In genomic region chr22:41415554-41415953, GRCh38 we compare ENCODE assay signal across 11 cellular contexts. TPM values are rescaled to one million over a fixed set of nuclear protein-coding genes. Genes with fewer than 3 reads are reported as not detected.
A peak's percentile ranks its signal among the peaks of the same experiment; 100 is the strongest.
DNase-seq lines count a peak whose midpoint lies in the region; ATAC-seq and TF ChIP-seq lines count a peak whose summit lies in the region.
"Had no signal": no experiment of that assay in that cellular context is flagged by ENCODE, and none has a peak within 500 bp of the region (broad histone marks: within the 10 kb centered on the region; RNA-seq: fewer than 3 reads in every experiment).

No MANE protein-coding gene starts in this region.

- peaks cover 26% of the 10 kb centered on the region for H3K4me1 Mint-ChIP-seq in T-helper 17 cell
- H3K4me1 Mint-ChIP-seq in stimulated activated memory B cell treated with anti-CD40 and anti-IgM and Interleukin-4, amounts not matched to agents 10 μg/mL and 1 μg/mL and 100 μg/mL, for 72 hours = peaks cover 50% of the 10 kb centered on the region

- ATAC-seq in T-helper 17 cell = no peak
- no peak for ATAC-seq in stimulated activated memory B cell treated with anti-CD40 and anti-IgM and Interleukin-4, amounts not matched to agents 10 μg/mL and 1 μg/mL and 100 μg/mL, for 72 hours
- ATAC-seq in GM21825 (IDR thresholded peaks at IDR 0.05; ENCODE audit: unreplicated experiment) = no peak
- ATAC-seq: foreskin keratinocyte had no signal

- H3K27ac Mint-ChIP-seq in T-helper 17 cell = peak overlapping the region; percentile 99
- peak overlapping the region; percentile 94 for H3K27ac Mint-ChIP-seq in stimulated activated memory B cell treated with anti-CD40 and anti-IgM and Interleukin-4, amounts not matched to agents 10 μg/mL and 1 μg/mL and 100 μg/mL, for 72 hours

- peaks cover 18% of the 10 kb centered on the region for H3K4me1 ChIP-seq in hepatocyte (ENCODE audit: insufficient read depth)
- H3K4me1 ChIP-seq: foreskin keratinocyte had no signal

- 98% methylated on average over 4 of the region's 4 CpGs for WGBS in hepatocyte (ENCODE audit: low lambda C conversion rate, missing lambda C conversion rate)

- peak overlapping the region; percentile 10 for H3K4me3 ChIP-seq in GM12875 (ENCODE audit: low read depth, low read length)
- H3K4me3 ChIP-seq in hepatocyte = no peak overlapping the region

- no peak overlapping the region for H3K4me3 Mint-ChIP-seq in T-helper 17 cell
- H3K4me3 Mint-ChIP-seq in stimulated activated memory B cell treated with anti-CD40 and anti-IgM and Interleukin-4, amounts not matched to agents 10 μg/mL and 1 μg/mL and 100 μg/mL, for 72 hours = peak overlapping the region; percentile 98

- H3K36me3 ChIP-seq in hepatocyte (replicated peaks; ENCODE audit: insufficient read depth, low read depth) = no peaks in the 10 kb centered on the region

- H3K9me3 ChIP-seq in T-helper 17 cell (ENCODE audit: control insufficient read depth, low read length, poor library complexity, severe bottlenecking) (no peaks in the 10 kb centered on the region), hepatocyte (ENCODE audit: low read depth) (no peaks in the 10 kb centered on the region)

- H3K4me2 ChIP-seq in hepatocyte = peak overlapping the region; percentile 95

- H3K9me2 ChIP-seq in hepatocyte (replicated peaks; ENCODE audit: insufficient read depth) = no peaks in the 10 kb centered on the region

- H3K27ac ChIP-seq in hepatocyte = no peak overlapping the region
- H3K27ac ChIP-seq: foreskin keratinocyte had no signal

- H3K9me3 Mint-ChIP-seq in stimulated activated memory B cell treated with anti-CD40 and anti-IgM and Interleukin-4, amounts not matched to agents 10 μg/mL and 1 μg/mL and 100 μg/mL, for 72 hours = no peaks in the 10 kb centered on the region

- DNase-seq in T-helper 17 cell (no peak), hepatocyte (ENCODE audit: low spot score) (no peak), NCI-H524 treated with DMSO at 0.1 percent for 48 hours (lab: John Stamatoyannopoulos, UW) (no peak), SKM-1 treated with dmso at 0.1 percent for 144 hours (lab: John Stamatoyannopoulos, UW; ENCODE audit: unreplicated experiment) (no peak), putamen (ENCODE audit: low spot score) (no peak)
- DNase-seq: foreskin keratinocyte, GDM1, NCI-H526 treated with DMSO at 0.1 percent for 48 hours had no signal

- no peaks in the 10 kb centered on the region for H3K27me3 ChIP-seq in hepatocyte
- H3K27me3 ChIP-seq: foreskin keratinocyte had no signal

- H3K27me3 Mint-ChIP-seq in T-helper 17 cell = no peaks in the 10 kb centered on the region
- H3K27me3 Mint-ChIP-seq in stimulated activated memory B cell treated with anti-CD40 and anti-IgM and Interleukin-4, amounts not matched to agents 10 μg/mL and 1 μg/mL and 100 μg/mL, for 72 hours = no peaks in the 10 kb centered on the region

- no peak overlapping the region for H2AFZ ChIP-seq in hepatocyte

- H3K79me2 ChIP-seq in hepatocyte = peaks cover 29% of the 10 kb centered on the region

- TF ChIP-seq CTCF in GM12875 (IDR thresholded peaks at IDR 0.05; ENCODE audit: borderline replicate concordance, insufficient read depth, low read depth, low read length) (no peak), hepatocyte (IDR thresholded peaks at IDR 0.05; ENCODE audit: poor library complexity) (no peak)

- H4K20me1 ChIP-seq in hepatocyte (ENCODE audit: insufficient read depth, poor library complexity, severe bottlenecking) = no peaks in the 10 kb centered on the region

- peaks cover 3% of the 10 kb centered on the region for H3K36me3 Mint-ChIP-seq in T-helper 17 cell (ENCODE audit: low read depth)
- peaks cover 5% of the 10 kb centered on the region for H3K36me3 Mint-ChIP-seq in stimulated activated memory B cell treated with anti-CD40 and anti-IgM and Interleukin-4, amounts not matched to agents 10 μg/mL and 1 μg/mL and 100 μg/mL, for 72 hours

RNA-seq across cellular contexts. Expression of gene TOB2, which starts 31.0 kb away (rescaled TPM):
- total RNA-seq in T-helper 17 cell = 10 to 100 TPM; 30.8 to 44.0 TPM
- 33.2 and 37.8 TPM in 2 replicates for total RNA-seq in hepatocyte
- polyA plus RNA-seq in hepatocyte = 30.8 and 38.5 TPM in 2 replicates

RNA-seq across cellular contexts. Expression of gene TEF, which starts 33.8 kb away (rescaled TPM):
- 1 to 10 TPM; 4.8 to 7.4 TPM for total RNA-seq in T-helper 17 cell
- 5.5 and 8.9 TPM in 2 replicates for total RNA-seq in hepatocyte
- polyA plus RNA-seq in hepatocyte = 5.4 and 6.6 TPM in 2 replicates

RNA-seq across cellular contexts. Expression of gene PHF5A, which starts 52.9 kb away (rescaled TPM):
- total RNA-seq in T-helper 17 cell (10 to 100 TPM; 31.7 to 39.6 TPM), hepatocyte (55.2 and 59.9 TPM in 2 replicates)
- 16.8 and 21.9 TPM in 2 replicates for polyA plus RNA-seq in hepatocyte

RNA-seq across cellular contexts. Expression of gene ACO2, which starts 53.4 kb away (rescaled TPM):
- total RNA-seq in T-helper 17 cell (10 to 100 TPM; 77.2 to 81.9 TPM), hepatocyte (111 and 129 TPM in 2 replicates)
- polyA plus RNA-seq in hepatocyte = 167 and 196 TPM in 2 replicates
